Comparison of ENCODE assay signal across 14 cellular contexts in the genomic region with DNA sequence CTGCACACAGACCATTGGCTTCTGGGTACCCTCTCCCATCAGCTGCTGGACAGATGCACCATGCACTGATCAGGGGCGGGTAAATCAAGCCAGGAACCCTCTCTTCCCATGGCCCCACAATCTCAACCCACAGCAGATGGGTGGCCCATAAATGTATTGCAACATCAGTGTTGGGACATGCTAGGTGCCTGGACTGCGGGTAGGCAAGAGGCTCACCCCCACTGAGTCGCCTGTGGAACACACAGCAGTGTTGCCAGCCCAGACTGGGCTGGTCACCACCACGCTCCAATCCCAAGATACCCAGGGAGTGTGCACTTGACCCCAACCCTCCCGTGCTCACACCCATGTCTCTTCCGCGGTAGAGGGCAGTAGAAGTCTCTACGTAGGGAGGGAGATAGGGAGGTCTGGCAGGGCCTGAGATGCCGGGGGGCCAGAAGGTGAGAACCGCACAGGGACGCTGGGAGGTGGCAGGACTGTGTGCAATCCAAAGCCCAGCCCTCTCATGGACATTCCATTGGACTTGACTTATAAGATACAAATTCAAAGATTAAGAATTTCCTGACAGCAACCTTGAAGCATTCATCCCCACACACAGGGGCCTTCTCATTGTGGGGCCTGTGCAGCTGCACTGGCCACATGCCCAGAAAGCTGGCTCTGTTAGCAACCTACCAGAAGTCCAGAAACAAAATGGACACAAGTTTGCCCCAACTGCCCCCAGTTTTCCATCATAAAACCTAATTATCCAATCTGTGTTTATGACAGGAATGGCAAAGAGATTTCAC.
A peak's percentile ranks its signal among the peaks of the same experiment; 100 is the strongest.
DNase-seq lines count a peak whose midpoint lies in the region; ATAC-seq and TF ChIP-seq lines count a peak whose summit lies in the region.
"Had no signal": no experiment of that assay in that cellular context is flagged by ENCODE, and none has a peak within 500 bp of the region (broad histone marks: within the 10 kb centered on the region; RNA-seq: fewer than 3 reads in every experiment).

No MANE protein-coding gene starts in this region.

- no peak for TF ChIP-seq EP300 in upper lobe of left lung (IDR thresholded peaks at IDR 0.05)

- no peak overlapping the region for H3K9ac ChIP-seq in mammary epithelial cell (ENCODE audit: insufficient read depth, low read length)

- H3K4me1 Mint-ChIP-seq in MCF 10A (ENCODE audit: insufficient read depth, unreplicated experiment), result no peaks in the 10 kb centered on the region

- dilution Hi-C loops in mammary epithelial cell (cut with HindIII; ENCODE audit: low sequenced_read_pairs), result no loop called here

- no peak overlapping the region for H3K4me3 Mint-ChIP-seq in MCF 10A (ENCODE audit: unreplicated experiment)

- WGBS in mammary epithelial cell (ENCODE audit: low coverage, missing lambda C conversion rate), result 97% methylated on average over 5 of the region's 11 CpGs
- WGBS in right lobe of liver (ENCODE audit: insufficient coverage, low coverage, low lambda C conversion rate, missing lambda C conversion rate), result 85% methylated on average over 5 of the region's 11 CpGs
- 88 to 100% methylated on average over 5 to 11 of the region's 11 CpGs for WGBS in upper lobe of left lung, 2 donors

- no peaks in the 10 kb centered on the region for H3K9me3 Mint-ChIP-seq in MCF 10A (ENCODE audit: unreplicated experiment)

- no TSS peak for BruUV-seq in MCF 10A (replicated peaks; lab: Mats Ljungman, UMichigan)
- BruUV-seq in mammary epithelial cell (replicated peaks; lab: Mats Ljungman, UMichigan), result no TSS peak

- no peaks in the 10 kb centered on the region for H3K27me3 Mint-ChIP-seq in MCF 10A (ENCODE audit: insufficient read depth, unreplicated experiment)

- H3K36me3 Mint-ChIP-seq in MCF 10A (ENCODE audit: insufficient read depth, unreplicated experiment), result peaks cover 76% of the 10 kb centered on the region

- H3K4me1 ChIP-seq in mammary epithelial cell (ENCODE audit: insufficient read depth, low read length) (peaks cover 3% of the 10 kb centered on the region), right lobe of liver (no peaks in the 10 kb centered on the region), upper lobe of left lung (peaks cover 0 to 3% (median 0%) of the 10 kb centered on the region in 4 donors)
- H3K4me1 ChIP-seq: HAP-1 had no signal

- no peak overlapping the region for H3K4me2 ChIP-seq in mammary epithelial cell (ENCODE audit: insufficient read depth, low read depth, low read length)

- peak; percentile 26 for DNase-seq in MCF 10A (ENCODE audit: unreplicated experiment)
- no peak for DNase-seq in mammary epithelial cell
- DNase-seq in right lobe of liver, result no peak
- DNase-seq in upper lobe of left lung, result no peak
- DNase-seq in NCI-H146 (lab: John Stamatoyannopoulos, UW), result no peak
- no peak for DNase-seq in NCI-H446 treated with DMSO at 0.1 percent for 48 hours (lab: John Stamatoyannopoulos, UW)
- DNase-seq in stimulated activated CD4-positive, alpha-beta T cell treated with anti-CD3 and anti-CD28 coated beads, Interleukin-4, amount 100 ng/mL, for 4 hours, result no peak
- DNase-seq: activated CD4-positive, alpha-beta T cell treated with anti-CD3 and anti-CD28 coated beads, Interleukin-2, amount 50 U/mL, for 4 hours; activated T-cell treated with anti-CD3 and anti-CD28 coated beads, Interleukin-2, amount 50 U/mL, for 48 hours; GF-D8; NCI-H1417 treated with DMSO at 0.1 percent for 48 hours; NCI-H2227 treated with DMSO at 0.1 percent for 48 hours had no signal

- POLR2A ChIA-PET in MCF 10A (lab: Yijun Ruan, JAX), result no interaction called here

- TF ChIP-seq POLR2A in right lobe of liver (IDR thresholded peaks at IDR 0.05) (no peak), upper lobe of left lung (IDR thresholded peaks at IDR 0.05) (no peak)

- no peak overlapping the region for H2AFZ ChIP-seq in mammary epithelial cell (ENCODE audit: low read depth, low read length)

- H3K27ac ChIP-seq in mammary epithelial cell (ENCODE audit: insufficient read depth, low read depth, low read length) (no peak overlapping the region), cingulate gyrus (ENCODE audit: low read depth, low read length) (peak overlapping the region; percentile 75), right lobe of liver (no peak overlapping the region), upper lobe of left lung (no peak overlapping the region)

- H3K27ac Mint-ChIP-seq in MCF 10A (ENCODE audit: low read depth, unreplicated experiment), result no peak overlapping the region

- in situ Hi-C loops in mammary epithelial cell (cut with MboI; ENCODE audit: low sequenced_read_pairs in 2 of 2), result no loop called here

- H3K36me3 ChIP-seq in mammary epithelial cell (ENCODE audit: insufficient read depth, low read length), result peaks cover 18% of the 10 kb centered on the region
- no peaks in the 10 kb centered on the region for H3K36me3 ChIP-seq in right lobe of liver
- peaks cover 0 to 20% (median 6%) of the 10 kb centered on the region in 4 donors for H3K36me3 ChIP-seq in upper lobe of left lung
- H3K36me3 ChIP-seq: HAP-1 had no signal

- no peaks in the 10 kb centered on the region for H3K27me3 ChIP-seq in mammary epithelial cell (ENCODE audit: insufficient read depth, low read length)
- H3K27me3 ChIP-seq in right lobe of liver, result no peaks in the 10 kb centered on the region
- no peaks in the 10 kb centered on the region for H3K27me3 ChIP-seq in upper lobe of left lung

- H4K20me1 ChIP-seq in mammary epithelial cell (ENCODE audit: insufficient read depth, low read length), result no peaks in the 10 kb centered on the region

- CTCF ChIA-PET in MCF 10A (lab: Yijun Ruan, JAX), result interaction anchor here (1.9 kb wide), 1 partner anchor 9 kb away, joined by 6 read pairs; no protein-coding TSS in a partner anchor
- CTCF ChIA-PET in mammary epithelial cell (lab: Charles Lee; ENCODE audit: low non-redundant PET), result no interaction called here

- peak in 3 of 4 donors; percentile 17 to 34 (median 18) for ATAC-seq in right lobe of liver
- ATAC-seq in upper lobe of left lung (ENCODE audit: low FRiP score in 2 of 2), result peak; percentile 28 to 29

- H3K79me2 ChIP-seq in mammary epithelial cell (ENCODE audit: insufficient read depth, low read length), result peaks cover 3% of the 10 kb centered on the region

- H3K9me3 ChIP-seq in mammary epithelial cell (replicated peaks; ENCODE audit: insufficient read depth, low read length), result no peaks in the 10 kb centered on the region
- no peaks in the 10 kb centered on the region for H3K9me3 ChIP-seq in right lobe of liver
- H3K9me3 ChIP-seq in upper lobe of left lung, result no peaks in the 10 kb centered on the region
- H3K9me3 ChIP-seq: HAP-1 had no signal

- H3K4me3 ChIP-seq in mammary epithelial cell (replicated peaks in 1 of 3; ENCODE audit: insufficient read depth in 1 of 3, low read depth in 2 of 3, low read length in 3 of 3) (no peak overlapping the region), right lobe of liver (no peak overlapping the region), upper lobe of left lung (no peak overlapping the region)
- H3K4me3 ChIP-seq: HAP-1 had no signal

- intact Hi-C loops in MCF 10A (cut with micrococcal nuclease), result no loop called here
- intact Hi-C loops in mammary epithelial cell (cut with micrococcal nuclease), result no loop called here
- intact Hi-C loops in right lobe of liver (cut with DNase I), result no loop called here

- TF ChIP-seq CTCF in MCF 10A (IDR thresholded peaks at IDR 0.05; ENCODE audit: unreplicated experiment) (no peak), mammary epithelial cell (conservative IDR thresholded peaks at IDR 0.05 in 1 of 2, IDR thresholded peaks at IDR 0.05 in 1 of 2; ENCODE audit: extremely low read depth in 1 of 2, insufficient read depth in 1 of 2, low read depth in 1 of 2, low read length in 2 of 2) (no peak), right lobe of liver (IDR thresholded peaks at IDR 0.05) (no peak), upper lobe of left lung (IDR thresholded peaks at IDR 0.05) (no peak)
